In genomic region chr12:6334359-6334758, GRCh38 we compare ENCODE assay signal across 11 cellular contexts. TPM values are rescaled to one million over a fixed set of nuclear protein-coding genes. Genes with fewer than 3 reads are reported as not detected.
DNase-seq lines count a peak whose midpoint lies in the region; ATAC-seq and TF ChIP-seq lines count a peak whose summit lies in the region.
"Had no signal": no experiment of that assay in that cellular context is flagged by ENCODE, and none has a peak within 500 bp of the region (broad histone marks: within the 10 kb centered on the region; RNA-seq: fewer than 3 reads in every experiment).

No MANE protein-coding gene starts in this region.

- no peak for TF ChIP-seq POLR2A in esophagus squamous epithelium (IDR thresholded peaks at IDR 0.05)

- no peaks in the 10 kb centered on the region for H3K9me3 ChIP-seq in CD4-positive, CD25-positive, alpha-beta regulatory T cell (ENCODE audit: control insufficient read depth in 2 of 2, low read length in 2 of 2)
- H3K9me3 ChIP-seq in Panc1 (ENCODE audit: control insufficient read depth, insufficient read depth, low read depth, low read length): no peaks in the 10 kb centered on the region
- H3K9me3 ChIP-seq in esophagus squamous epithelium: no peaks in the 10 kb centered on the region

- 37 to 55% methylated on average over 5 of the region's 5 CpGs for WGBS in esophagus squamous epithelium, 2 donors

- H3K4me3 ChIP-seq in CD4-positive, CD25-positive, alpha-beta regulatory T cell (ENCODE audit: low read depth, low read length): no peak overlapping the region
- H3K4me3 ChIP-seq in Panc1 (ENCODE audit: low read depth in 2 of 2, low read length in 2 of 2) (no peak overlapping the region), esophagus squamous epithelium (peak overlapping the region in 1 of 4 donors; percentile 87), rectal smooth muscle tissue (ENCODE audit: low read length) (peak overlapping the region; percentile 57)

- H3K27ac ChIP-seq in CD4-positive, CD25-positive, alpha-beta regulatory T cell (ENCODE audit: insufficient read depth, low read length, poor library complexity, severe bottlenecking): peak overlapping the region; percentile 47
- peak overlapping the region; percentile 99 for H3K27ac ChIP-seq in Panc1 (ENCODE audit: low read length)
- H3K27ac ChIP-seq in esophagus squamous epithelium: peak overlapping the region; percentile 95 to 100 (median 96)
- peak overlapping the region; percentile 98 for H3K27ac ChIP-seq in rectal smooth muscle tissue (ENCODE audit: low read depth, low read length)

- H3K4me3 Mint-ChIP-seq in CD4-positive, CD25-positive, alpha-beta regulatory T cell: peak overlapping the region in 1 of 4 donors; percentile 62

- no peak for TF ChIP-seq CTCF in Panc1 (IDR thresholded peaks at IDR 0.05)
- TF ChIP-seq CTCF in esophagus squamous epithelium (IDR thresholded peaks at IDR 0.05): no peak

- CTCF ChIA-PET in Panc1 (lab: Charles Lee) (no interaction called here), HEK293T (lab: Yijun Ruan, JAX) (interaction anchor here (1.7 to 2.7 kb wide), 3 partner anchors 8 to 131 kb away, joined by 7 to 28 read pairs (median 14); no protein-coding TSS in a partner anchor)

- no peak for DNase-seq in CD4-positive, CD25-positive, alpha-beta regulatory T cell
- DNase-seq in Panc1 (ENCODE audit: low read depth, low spot score) (no peak), esophagus squamous epithelium (lab: John Stamatoyannopoulos, UW) (no peak), HEK293T (ENCODE audit: extremely low spot score) (no peak), SIG-M5 treated with dmso at 0.1 percent for 504 hours (lab: John Stamatoyannopoulos, UW; ENCODE audit: unreplicated experiment) (no peak), OCI-M1 (lab: John Stamatoyannopoulos, UW) (no peak)
- DNase-seq: DMS53, MV-4-11, naive B cell had no signal

- no peak overlapping the region for H3K9ac ChIP-seq in rectal smooth muscle tissue (ENCODE audit: low read length)

- ATAC-seq in CD4-positive, CD25-positive, alpha-beta regulatory T cell (ENCODE audit: low read depth in 2 of 2): no peak
- ATAC-seq in Panc1: no peak
- ATAC-seq in HG02885 (IDR thresholded peaks at IDR 0.05; ENCODE audit: poor library complexity, unreplicated experiment): no peak

- peaks cover 4 to 50% (median 23%) of the 10 kb centered on the region in 4 donors for H3K4me1 Mint-ChIP-seq in CD4-positive, CD25-positive, alpha-beta regulatory T cell

- H3K27me3 ChIP-seq in CD4-positive, CD25-positive, alpha-beta regulatory T cell (ENCODE audit: control insufficient read depth, insufficient read depth, low read length): no peaks in the 10 kb centered on the region
- H3K27me3 ChIP-seq in Panc1 (ENCODE audit: control insufficient read depth, insufficient read depth, low read length) (no peaks in the 10 kb centered on the region), esophagus squamous epithelium (no peaks in the 10 kb centered on the region), rectal smooth muscle tissue (ENCODE audit: control insufficient read depth, insufficient read depth, low read length) (no peaks in the 10 kb centered on the region)

- peak overlapping the region in 1 of 3 donors; percentile 86 for H3K27ac Mint-ChIP-seq in CD4-positive, CD25-positive, alpha-beta regulatory T cell
- H3K27ac Mint-ChIP-seq: naive B cell had no signal

- no TSS peak for BruUV-seq in Panc1 (replicated peaks; lab: Mats Ljungman, UMichigan)

- POLR2A ChIA-PET in Panc1 (lab: Charles Lee): interaction anchor here (0.5 to 0.6 kb wide), 4 partner anchors 37 to 200 kb away, joined by 3 to 4 read pairs (median 3); partner anchors contain the start of gene GAPDH
- POLR2A ChIA-PET in HEK293T (lab: Yijun Ruan, JAX): interaction anchor here (0.8 to 2.9 kb wide), 3 partner anchors 14 to 40 kb away, joined by 3 to 19 read pairs (median 3); no protein-coding TSS in a partner anchor

- H3K27me3 Mint-ChIP-seq in CD4-positive, CD25-positive, alpha-beta regulatory T cell: no peaks in the 10 kb centered on the region

- intact Hi-C loops in Panc1 (cut with micrococcal nuclease; ENCODE audit: unreplicated experiment) (no loop called here), esophagus squamous epithelium (cut with DNase I) (no loop called here)

- peaks cover 52% of the 10 kb centered on the region for H3K36me3 ChIP-seq in CD4-positive, CD25-positive, alpha-beta regulatory T cell (ENCODE audit: control insufficient read depth, insufficient read depth, low read length)
- H3K36me3 ChIP-seq in Panc1 (ENCODE audit: control insufficient read depth, insufficient read depth, low read length) (peaks cover 9% of the 10 kb centered on the region), esophagus squamous epithelium (peaks cover 33 to 58% (median 47%) of the 10 kb centered on the region in 3 donors), rectal smooth muscle tissue (ENCODE audit: control insufficient read depth, insufficient read depth, low read length) (peaks cover 42% of the 10 kb centered on the region)

- peaks cover 56% of the 10 kb centered on the region for H3K4me1 ChIP-seq in CD4-positive, CD25-positive, alpha-beta regulatory T cell (ENCODE audit: control insufficient read depth, insufficient read depth, low read length, poor library complexity, severe bottlenecking)
- H3K4me1 ChIP-seq in Panc1 (ENCODE audit: control insufficient read depth, insufficient read depth, low read length) (peaks cover 57% of the 10 kb centered on the region), esophagus squamous epithelium (peaks cover 79 to 100% (median 93%) of the 10 kb centered on the region in 3 donors), rectal smooth muscle tissue (ENCODE audit: control insufficient read depth, insufficient read depth, low read length) (peaks cover 42% of the 10 kb centered on the region)

- in situ Hi-C loops in Panc1 (cut with HindIII; ENCODE audit: low pct_unique_long_range_greater_than_20kb, low sequenced_read_pairs): no loop called here

- H3K36me3 Mint-ChIP-seq in CD4-positive, CD25-positive, alpha-beta regulatory T cell: peaks cover 29% of the 10 kb centered on the region
- H3K36me3 Mint-ChIP-seq: naive B cell had no signal

- no peaks in the 10 kb centered on the region for H3K9me3 Mint-ChIP-seq in CD4-positive, CD25-positive, alpha-beta regulatory T cell

TF ChIP-seq in HEK293T, 16 proteins besides CTCF, POLR2A, EP300 and RAD21:
- TF ChIP-seq ELF4 (IDR thresholded peaks at IDR 0.05) (no peak), SP1 (IDR thresholded peaks at IDR 0.05) (no peak), L3MBTL2 (conservative IDR thresholded peaks at IDR 0.05) (no peak), FOXK2 (IDR thresholded peaks at IDR 0.05) (no peak), FOXA1 (IDR thresholded peaks at IDR 0.05) (no peak), LEF1 (IDR thresholded peaks at IDR 0.05; ENCODE audit: borderline replicate concordance) (no peak), FOXM1 (IDR thresholded peaks at IDR 0.05; ENCODE audit: borderline replicate concordance) (no peak), ARNT (IDR thresholded peaks at IDR 0.05) (no peak), TARDBP (IDR thresholded peaks at IDR 0.05) (no peak), SUZ12 (IDR thresholded peaks at IDR 0.05) (no peak), NFRKB (IDR thresholded peaks at IDR 0.05) (no peak), BHLHE40 (IDR thresholded peaks at IDR 0.05; ENCODE audit: borderline replicate concordance) (no peak), CTBP1 (IDR thresholded peaks at IDR 0.05; ENCODE audit: borderline replicate concordance) (no peak), HDGF (IDR thresholded peaks at IDR 0.05; ENCODE audit: borderline replicate concordance) (no peak), PKNOX1 (IDR thresholded peaks at IDR 0.05) (no peak), ZNF384 (IDR thresholded peaks at IDR 0.05) (no peak)

RNA-seq across cellular contexts. Expression of gene TNFRSF1A, which starts 7.5 kb away (rescaled TPM):
- 38.5 TPM for total RNA-seq in CD4-positive, CD25-positive, alpha-beta regulatory T cell
- 10 to 100 TPM; 25.6 to 39.5 (median 31.0) TPM for polyA plus RNA-seq in CD4-positive, CD25-positive, alpha-beta regulatory T cell
- total RNA-seq in Panc1 (2021; ENCODE audit: unreplicated experiment) (108 TPM), esophagus squamous epithelium (100 to 1,000 TPM; 121 to 190 (median 134) TPM)
- polyA plus RNA-seq in Panc1 (2012; ENCODE audit: insufficient read length): 115 TPM

RNA-seq across cellular contexts. Expression of gene PLEKHG6, which starts 23.9 kb away (rescaled TPM):
- total RNA-seq in CD4-positive, CD25-positive, alpha-beta regulatory T cell: not detected
- polyA plus RNA-seq in CD4-positive, CD25-positive, alpha-beta regulatory T cell: under 1 TPM in 3 of 4 donors, not detected in 1; 0.31 to 0.62 (median 0.37) TPM
- total RNA-seq in Panc1 (2021; ENCODE audit: unreplicated experiment) (1.1 TPM), esophagus squamous epithelium (10 to 100 TPM; 13.9 to 61.7 (median 29.2) TPM)
- polyA plus RNA-seq in Panc1 (2012; ENCODE audit: insufficient read length): 1.8 TPM

RNA-seq across cellular contexts. Expression of gene SCNN1A, which starts 41.0 kb away (rescaled TPM):
- total RNA-seq in CD4-positive, CD25-positive, alpha-beta regulatory T cell: 0.86 TPM
- polyA plus RNA-seq in CD4-positive, CD25-positive, alpha-beta regulatory T cell: under 1 TPM; 0.09 to 0.60 (median 0.22) TPM
- 17.1 TPM for total RNA-seq in Panc1 (2021; ENCODE audit: unreplicated experiment)
- 17.2 TPM for polyA plus RNA-seq in Panc1 (2012; ENCODE audit: insufficient read length)
- 100 to 1,000 TPM in 3 of 4 donors, 10 to 100 TPM in 1; 88.9 to 266 (median 111) TPM for total RNA-seq in esophagus squamous epithelium

RNA-seq across cellular contexts. Expression of gene LTBR, which starts 49.6 kb away (rescaled TPM):
- total RNA-seq in CD4-positive, CD25-positive, alpha-beta regulatory T cell: not detected
- polyA plus RNA-seq in CD4-positive, CD25-positive, alpha-beta regulatory T cell: under 1 TPM in 1 of 4 donors, not detected in 3; 0.35 TPM
- total RNA-seq in Panc1 (2021; ENCODE audit: unreplicated experiment) (3.1 TPM), esophagus squamous epithelium (100 to 1,000 TPM in 3 of 4 donors, 10 to 100 TPM in 1; 98.2 to 171 (median 136) TPM)
- 4.6 TPM for polyA plus RNA-seq in Panc1 (2012; ENCODE audit: insufficient read length)

Comparison
In these comparisons a context has a peak if more than half of its experiments do, and no peak if none do; other contexts are left out.
1. H3K27ac ChIP-seq: peak in every context shown above with its lines; median percentile 99 in Panc1; 98 in rectal smooth muscle tissue; 96 in esophagus squamous epithelium; 47 in CD4-positive, CD25-positive, alpha-beta regulatory T cell.